ENCODE assay signal across 14 cellular contexts in genomic region chr17:81821147-81821546, GRCh38. TPM values are rescaled to one million over a fixed set of nuclear protein-coding genes. Genes with fewer than 3 reads are reported as not detected.
DNase-seq lines count a peak whose midpoint lies in the region; ATAC-seq and TF ChIP-seq lines count a peak whose summit lies in the region.
"Had no signal": no experiment of that assay in that cellular context is flagged by ENCODE, and none has a peak within 500 bp of the region (broad histone marks: within the 10 kb centered on the region; RNA-seq: fewer than 3 reads in every experiment).

No MANE protein-coding gene starts in this region.

- no TSS peak for BruUV-seq in HCT116 (replicated peaks; lab: Mats Ljungman, UMichigan)

- CTCF ChIA-PET in HCT116 (lab: Charles Lee): interaction anchor here (1.0 to 1.6 kb wide), 7 partner anchors 12 to 86 kb away, joined by 3 to 10 read pairs (median 4); partner anchors contain the start of genes MCRIP1 and P4HB

- H3K79me2 ChIP-seq in HCT116 (ENCODE audit: insufficient read depth, low read length) (no peaks in the 10 kb centered on the region), hepatocyte (no peaks in the 10 kb centered on the region)
- H3K79me2 ChIP-seq: parathyroid adenoma had no signal

- WGBS in hepatocyte (ENCODE audit: low lambda C conversion rate, missing lambda C conversion rate): 90% methylated on average over 8 of the region's 8 CpGs

- H3K9me2 ChIP-seq in HCT116 (ENCODE audit: insufficient read depth): no peaks in the 10 kb centered on the region
- no peaks in the 10 kb centered on the region for H3K9me2 ChIP-seq in hepatocyte (replicated peaks; ENCODE audit: insufficient read depth)

- intact Hi-C loops in HCT116 (cut with micrococcal nuclease): no loop called here

- H3K27me3 ChIP-seq in HCT116 (ENCODE audit: insufficient read depth, low read length) (no peaks in the 10 kb centered on the region), hepatocyte (no peaks in the 10 kb centered on the region), skeletal muscle tissue (ENCODE audit: control insufficient read depth in 3 of 3, insufficient read depth in 3 of 3, low read length in 3 of 3) (peaks cover 0 to 8% (median 4%) of the 10 kb centered on the region in 3 donors)

- 0 out of 4 replicates have a peak overlapping the region, but pooled peaks of 1 of the 2 experiments have one; percentile 6 for H3K4me3 ChIP-seq in HCT116 (replicated peaks in 1 of 2; ENCODE audit: low read depth in 1 of 2, low read length in 2 of 2)
- no peak overlapping the region for H3K4me3 ChIP-seq in hepatocyte
- peak overlapping the region in 2 of 3 donors; percentile 15 to 52 for H3K4me3 ChIP-seq in skeletal muscle tissue (ENCODE audit: low read length in 3 of 3)

- no peak for TF ChIP-seq CTCF in HCT116 (IDR thresholded peaks at IDR 0.05 in 2 of 3, conservative IDR thresholded peaks at IDR 0.05 in 1 of 3; ENCODE audit: borderline replicate concordance in 1 of 3, insufficient read depth in 1 of 3, low read depth in 2 of 3, low read length in 2 of 3)
- no peak for TF ChIP-seq CTCF in VCaP (conservative IDR thresholded peaks at IDR 0.05)
- TF ChIP-seq CTCF in hepatocyte (IDR thresholded peaks at IDR 0.05; ENCODE audit: poor library complexity): no peak
- TF ChIP-seq CTCF in GM20000 (IDR thresholded peaks at IDR 0.05; ENCODE audit: extremely low read depth, missing control alignments): no peak

- RAD21 ChIA-PET in HCT116 (lab: Charles Lee; ENCODE audit: low non-redundant PET in 1 of 2, low total read pairs in 2 of 2, uncharacterized antibody in 2 of 2, unreplicated experiment in 2 of 2): no interaction called here

- H3K27ac ChIP-seq in HCT116 (ENCODE audit: low read depth, low read length) (peak overlapping the region; percentile 74; the same call in 1 of the 2 replicates), VCaP (peak overlapping the region; percentile 93), hepatocyte (peak overlapping the region; percentile 64), skeletal muscle tissue (ENCODE audit: low read depth, low read length) (peak overlapping the region; percentile 85)

- H3K9me3 ChIP-seq in HCT116 (ENCODE audit: control insufficient read depth in 1 of 2, insufficient read depth in 1 of 2, low read depth in 1 of 2, low read length in 2 of 2): no peaks in the 10 kb centered on the region
- no peaks in the 10 kb centered on the region for H3K9me3 ChIP-seq in hepatocyte (ENCODE audit: low read depth)
- no peaks in the 10 kb centered on the region for H3K9me3 ChIP-seq in skeletal muscle tissue (ENCODE audit: control insufficient read depth in 3 of 3, low read length in 3 of 3)

- H2AFZ ChIP-seq in HCT116 (ENCODE audit: low read depth, low read length, poor library complexity, severe bottlenecking) (no peak overlapping the region), hepatocyte (no peak overlapping the region)

- ATAC-seq in HCT116 (peak; percentile 7), GM21381 (IDR thresholded peaks at IDR 0.05; ENCODE audit: unreplicated experiment) (no peak)

- POLR2A ChIA-PET in HCT116 (lab: Charles Lee): interaction anchor here (2.4 kb wide), 1 partner anchor 12 kb away, joined by 8 read pairs; the partner anchor contains the start of gene MCRIP1

- DNase-seq in HCT116 (ENCODE audit: low read depth, low spot score): no peak
- no peak for DNase-seq in hepatocyte (ENCODE audit: low spot score)
- no peak for DNase-seq in AG08396 (ENCODE audit: low spot score)
- DNase-seq in GM20000 (ENCODE audit: low spot score): no peak
- no peak for DNase-seq in Kasumi-1 (lab: John Stamatoyannopoulos, UW)
- DNase-seq: activated gamma-delta T cell treated with Interleukin-2 at 50 U/mL for 16 hours; CD4-positive, alpha-beta memory T cell; effector CD8-positive, alpha-beta T cell had no signal

- peak overlapping the region; percentile 41 for H3K9ac ChIP-seq in HCT116 (ENCODE audit: low read length)
- H3K9ac ChIP-seq in skeletal muscle tissue (ENCODE audit: low read depth in 1 of 3, low read length in 3 of 3): peak overlapping the region in 2 of 3 donors; percentile 29 to 78
- H3K9ac ChIP-seq: parathyroid adenoma had no signal

- peak overlapping the region; percentile 61 for H3K4me2 ChIP-seq in HCT116 (ENCODE audit: low read length)
- H3K4me2 ChIP-seq in hepatocyte: peak overlapping the region; percentile 52

- H3K36me3 ChIP-seq in HCT116 (ENCODE audit: control insufficient read depth in 1 of 2, insufficient read depth in 2 of 2, low read length in 2 of 2) (no peaks in the 10 kb centered on the region), hepatocyte (replicated peaks; ENCODE audit: insufficient read depth, low read depth) (no peaks in the 10 kb centered on the region), skeletal muscle tissue (ENCODE audit: control insufficient read depth in 3 of 3, insufficient read depth in 3 of 3, low read length in 3 of 3) (peaks cover 0 to 3% (median 0%) of the 10 kb centered on the region in 3 donors)

- no peak for TF ChIP-seq RAD21 in HCT116 (IDR thresholded peaks at IDR 0.05; ENCODE audit: low read depth)

- peaks cover 24 to 28% of the 10 kb centered on the region in 2 experiments for H3K4me1 ChIP-seq in HCT116 (ENCODE audit: control insufficient read depth in 1 of 2, insufficient read depth in 2 of 2, low read length in 2 of 2)
- peaks cover 13% of the 10 kb centered on the region for H3K4me1 ChIP-seq in hepatocyte (ENCODE audit: insufficient read depth)
- peaks cover 30 to 48% (median 40%) of the 10 kb centered on the region in 3 donors for H3K4me1 ChIP-seq in skeletal muscle tissue (ENCODE audit: control insufficient read depth in 3 of 3, insufficient read depth in 3 of 3, low read length in 3 of 3)

- TF ChIP-seq POLR2A in HCT116 (IDR thresholded peaks at IDR 0.05; ENCODE audit: borderline replicate concordance, extremely low read depth, insufficient read depth, insufficient read length): no peak

- H4K20me1 ChIP-seq in HCT116 (ENCODE audit: insufficient read depth) (no peaks in the 10 kb centered on the region), hepatocyte (ENCODE audit: insufficient read depth, poor library complexity, severe bottlenecking) (no peaks in the 10 kb centered on the region)

TF ChIP-seq in HCT116, 20 proteins besides CTCF, POLR2A, EP300 and RAD21 (continues in another document):
- TF ChIP-seq EGR1 (IDR thresholded peaks at IDR 0.05; ENCODE audit: low read depth) (no peak), FOSL1 (IDR thresholded peaks at IDR 0.05; ENCODE audit: low read depth) (no peak), ZBTB33 (IDR thresholded peaks at IDR 0.05; ENCODE audit: extremely low read depth, insufficient replicate concordance, low read length) (no peak), YY1 (IDR thresholded peaks at IDR 0.05; ENCODE audit: extremely low read depth, insufficient replicate concordance, low read depth, low read length) (no peak), ZFX (IDR thresholded peaks at IDR 0.05) (no peak), SIN3A (IDR thresholded peaks at IDR 0.05; ENCODE audit: low read depth) (no peak), SP1 (IDR thresholded peaks at IDR 0.05; ENCODE audit: low read depth) (no peak), ATF3 (IDR thresholded peaks at IDR 0.05) (no peak), EZH2phosphoT487 (IDR thresholded peaks at IDR 0.05; ENCODE audit: borderline replicate concordance) (no peak), ZNF274 (IDR thresholded peaks at IDR 0.05; ENCODE audit: low read depth, low read length) (no peak), CBX3 (IDR thresholded peaks at IDR 0.05; ENCODE audit: low read depth) (no peak), SRF (IDR thresholded peaks at IDR 0.05; ENCODE audit: low read depth) (no peak), CEBPB (IDR thresholded peaks at IDR 0.05; ENCODE audit: low read depth) (no peak), JUND (IDR thresholded peaks at IDR 0.05) (no peak), TCF7L2 (IDR thresholded peaks at IDR 0.05; ENCODE audit: borderline replicate concordance, extremely low read depth, insufficient read depth, insufficient read length) (no peak)

RNA-seq across cellular contexts. Expression of gene MCRIP1, which starts 11.9 kb away (rescaled TPM):
- 59.2 TPM for total RNA-seq in HCT116 (2021; ENCODE audit: unreplicated experiment)
- polyA plus RNA-seq in HCT116 (2012): 63.3 and 64.8 TPM in 2 replicates
- total RNA-seq in hepatocyte: 63.3 and 66.1 TPM in 2 replicates
- 118 and 138 TPM in 2 replicates for polyA plus RNA-seq in hepatocyte
- 81.9 TPM for total RNA-seq in skeletal muscle tissue

RNA-seq across cellular contexts. Expression of gene PPP1R27, which starts 13.7 kb away (rescaled TPM):
- total RNA-seq in HCT116 (2021; ENCODE audit: unreplicated experiment) (not detected), hepatocyte (not detected in 2 replicates), skeletal muscle tissue (35.0 TPM)
- 0.64 and 0.76 TPM in 2 replicates for polyA plus RNA-seq in HCT116 (2012)
- polyA plus RNA-seq in hepatocyte: 0.56 and 0.72 TPM in 2 replicates
- total RNA-seq: CD4-positive, alpha-beta memory T cell; G401 had no signal

RNA-seq across cellular contexts. Expression of gene GCGR, which starts 17.2 kb away (rescaled TPM):
- total RNA-seq in HCT116 (2021; ENCODE audit: unreplicated experiment) (not detected), hepatocyte (2.4 and 2.9 TPM in 2 replicates), skeletal muscle tissue (not detected)
- 0.12 TPM in 1 of 2 replicates, not detected in the other for polyA plus RNA-seq in HCT116 (2012)
- polyA plus RNA-seq in hepatocyte: 2.5 and 3.8 TPM in 2 replicates
- total RNA-seq: CD4-positive, alpha-beta memory T cell; SK-MEL-5 had no signal
- polyA plus RNA-seq: CD4-positive, alpha-beta memory T cell had no signal

RNA-seq across cellular contexts. Expression of gene P4HB, which starts 39.2 kb away (rescaled TPM):
- total RNA-seq in HCT116 (2021; ENCODE audit: unreplicated experiment) (1,043 TPM), hepatocyte (1,163 and 1,316 TPM in 2 replicates), skeletal muscle tissue (264 TPM)
- polyA plus RNA-seq in HCT116 (2012): 1,480 and 1,509 TPM in 2 replicates
- 1,233 and 1,240 TPM in 2 replicates for polyA plus RNA-seq in hepatocyte

RNA-seq across cellular contexts. Expression of gene ARHGDIA, which starts 50.0 kb away (rescaled TPM):
- 554 TPM for total RNA-seq in HCT116 (2021; ENCODE audit: unreplicated experiment)
- polyA plus RNA-seq in HCT116 (2012): 393 and 453 TPM in 2 replicates
- total RNA-seq in hepatocyte: 57.0 and 80.7 TPM in 2 replicates
- 295 and 311 TPM in 2 replicates for polyA plus RNA-seq in hepatocyte
- 43.3 TPM for total RNA-seq in skeletal muscle tissue

Comparison
In these comparisons a context has a peak if more than half of its experiments do, and no peak if none do; other contexts are left out.
1. RNA of gene PPP1R27, which starts 13.7 kb away (total RNA-seq): 35.0 TPM in skeletal muscle tissue (single experiment); not detected in HCT116 (single experiment) and not detected in hepatocyte; every median in the first group is over 10 times any median in the second.
2. Peak in every context shown above with its lines, with median percentiles within 50 percentile points of each other: H3K27ac ChIP-seq.